ENCODE assay signal across 10 cellular contexts in the genomic region with DNA sequence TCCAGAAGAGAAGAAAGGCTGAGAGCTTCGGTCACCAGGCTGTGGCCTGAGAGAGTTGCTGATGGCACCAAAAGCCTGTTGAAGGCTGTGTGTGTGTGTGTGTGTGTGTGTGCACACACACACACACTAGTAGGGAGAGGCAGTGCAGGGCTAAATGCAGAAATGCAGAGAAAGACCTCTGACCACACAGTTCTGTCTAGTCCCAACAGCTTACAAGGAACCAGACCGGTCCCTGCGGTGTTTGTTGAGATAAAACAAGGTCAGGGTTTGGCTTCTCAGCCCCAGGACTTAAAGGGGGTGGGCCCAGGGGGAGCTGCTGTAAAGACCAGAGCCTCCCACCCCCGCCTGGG.
DNase-seq lines count a peak whose midpoint lies in the region; ATAC-seq and TF ChIP-seq lines count a peak whose summit lies in the region.
"Had no signal": no experiment of that assay in that cellular context is flagged by ENCODE, and none has a peak within 500 bp of the region (broad histone marks: within the 10 kb centered on the region; RNA-seq: fewer than 3 reads in every experiment).

No MANE protein-coding gene starts in this region.

- no peaks in the 10 kb centered on the region for H3K36me3 ChIP-seq in HUES64 (ENCODE audit: insufficient read depth, low read length)
- H3K36me3 ChIP-seq in body of pancreas (replicated peaks in 1 of 2; ENCODE audit: insufficient read depth in 1 of 2, low read depth in 2 of 2): no peaks in the 10 kb centered on the region
- peaks cover 0 to 18% (median 1%) of the 10 kb centered on the region in 4 donors for H3K36me3 ChIP-seq in stomach

- no peak for TF ChIP-seq EP300 in stomach (IDR thresholded peaks at IDR 0.05)

- intact Hi-C loops in body of pancreas (cut with DNase I) (no loop called here), stomach (cut with DNase I; ENCODE audit: low total_unique reads) (no loop called here)

- H3K27ac ChIP-seq in HUES64 (ENCODE audit: low read depth, low read length): peak overlapping the region; percentile 57
- H3K27ac ChIP-seq in body of pancreas: peak overlapping the region; percentile 44 to 72 (median 64)
- peak overlapping the region; percentile 57 to 91 (median 79) for H3K27ac ChIP-seq in stomach

- no peak for DNase-seq in body of pancreas
- DNase-seq in kidney tubule cell (ENCODE audit: low spot score): peak; percentile 53
- DNase-seq in stomach: no peak
- DNase-seq in DMS79 treated with DMSO at 0.1 percent for 48 hours (lab: John Stamatoyannopoulos, UW): no peak
- DNase-seq in activated CD4-positive, alpha-beta T cell treated with anti-CD3 and anti-CD28 coated beads for 48 hours: no peak
- DNase-seq in NCI-H526 treated with DMSO at 0.1 percent for 48 hours (lab: John Stamatoyannopoulos, UW): no peak
- DNase-seq: effector memory CD4-positive, alpha-beta T cell; NCI-H146 had no signal

- ATAC-seq in body of pancreas (peak; percentile 3), GM18520 (IDR thresholded peaks at IDR 0.05; ENCODE audit: unreplicated experiment) (no peak)

- 64% methylated on average over 4 of the region's 4 CpGs for WGBS in HUES64
- 55 to 57% methylated on average over 3 to 4 of the region's 4 CpGs for WGBS in body of pancreas, 2 donors
- 22 to 47% (median 31%) methylated on average over 3 to 4 of the region's 4 CpGs for WGBS in stomach, 5 donors

- TF ChIP-seq POLR2A in body of pancreas (IDR thresholded peaks at IDR 0.05) (no peak), stomach (IDR thresholded peaks at IDR 0.05) (no peak)

- TF ChIP-seq CTCF in body of pancreas (IDR thresholded peaks at IDR 0.05): no peak
- TF ChIP-seq CTCF in stomach (IDR thresholded peaks at IDR 0.05): no peak

- H3K27me3 ChIP-seq in HUES64 (ENCODE audit: insufficient read depth, low read length) (no peaks in the 10 kb centered on the region), body of pancreas (no peaks in the 10 kb centered on the region), stomach (no peaks in the 10 kb centered on the region)

- peaks cover 33% of the 10 kb centered on the region for H3K4me1 ChIP-seq in HUES64 (ENCODE audit: insufficient read depth, low read length)
- H3K4me1 ChIP-seq in body of pancreas: peaks cover 55% of the 10 kb centered on the region
- peaks cover 62 to 96% (median 80%) of the 10 kb centered on the region in 4 donors for H3K4me1 ChIP-seq in stomach

- H3K4me3 ChIP-seq in HUES64 (ENCODE audit: low read length) (no peak overlapping the region), body of pancreas (no peak overlapping the region), stomach (no peak overlapping the region)

- H3K9ac ChIP-seq in HUES64 (ENCODE audit: low read depth, low read length): peak overlapping the region; percentile 13; the same call in 1 of the 2 replicates

- H3K9me3 ChIP-seq in HUES64 (ENCODE audit: insufficient read depth, low read depth, low read length) (no peaks in the 10 kb centered on the region), body of pancreas (no peaks in the 10 kb centered on the region), stomach (no peaks in the 10 kb centered on the region)
